In genomic region chr4:158239196-158239595, GRCh38 we compare ENCODE assay signal across 16 cellular contexts. TPM values are rescaled to one million over a fixed set of nuclear protein-coding genes. Genes with fewer than 3 reads are reported as not detected.
A peak's percentile ranks its signal among the peaks of the same experiment; 100 is the strongest.
DNase-seq lines count a peak whose midpoint lies in the region; ATAC-seq and TF ChIP-seq lines count a peak whose summit lies in the region.
"Had no signal": no experiment of that assay in that cellular context is flagged by ENCODE, and none has a peak within 500 bp of the region (broad histone marks: within the 10 kb centered on the region; RNA-seq: fewer than 3 reads in every experiment).

No MANE protein-coding gene starts in this region.

- H3K27ac ChIP-seq in caudate nucleus (ENCODE audit: low read depth, low read length) = peak overlapping the region; percentile 99
- peak overlapping the region; percentile 82 to 100 (median 95) for H3K27ac ChIP-seq in dorsolateral prefrontal cortex
- H3K27ac ChIP-seq in substantia nigra (ENCODE audit: low read depth, low read length, poor library complexity, severe bottlenecking) = peak overlapping the region; percentile 98
- H3K27ac ChIP-seq: BLaER1 had no signal

- in situ Hi-C loops in G401 (cut with HindIII; ENCODE audit: low sequenced_read_pairs) = no loop called here

- no peak for ATAC-seq in HG02938 (IDR thresholded peaks at IDR 0.05; ENCODE audit: unreplicated experiment)
- ATAC-seq: GM12878, HCT116 had no signal

- DNase-seq in G401 (ENCODE audit: low spot score) (peak; percentile 88), caudate nucleus (lab: John Stamatoyannopoulos, UW) (peak in 1 of 61 donors; percentile 71), dorsolateral prefrontal cortex (peak in 1 of 10 donors; percentile 69), substantia nigra (lab: John Stamatoyannopoulos, UW) (peak in 2 of 49 donors; percentile 20 to 21), HuH-7.5 (ENCODE audit: low spot score) (no peak)
- DNase-seq in stimulated activated naive CD4-positive, alpha-beta T cell treated with Interleukin-2 at 50 U/mL for 16 hours (lab: John Stamatoyannopoulos, UW) = no peak
- DNase-seq: 8988T; CD4-positive, alpha-beta memory T cell; DMS79 treated with DMSO at 0.1 percent for 48 hours; GOT3; H7; HFFc6 had no signal

- H3K4me3 ChIP-seq in dorsolateral prefrontal cortex = no peak overlapping the region
- H3K4me3 ChIP-seq: BLaER1, GM12878 had no signal

- H3K27me3 ChIP-seq in dorsolateral prefrontal cortex = no peaks in the 10 kb centered on the region
- H3K27me3 ChIP-seq: BLaER1 had no signal

- intact Hi-C loops in dorsolateral prefrontal cortex (cut with DNase I) = loop anchor here in 1 of 2 donors (5.0 kb wide), 1 partner anchor 47 kb away; no protein-coding TSS in a partner anchor

- TF ChIP-seq CTCF in dorsolateral prefrontal cortex (IDR thresholded peaks at IDR 0.05 in 54 of 56, conservative IDR thresholded peaks at IDR 0.05 in 2 of 56; ENCODE audit: low read depth in 1 of 56, partially characterized antibody in 56 of 56) = no peak

RNA-seq across cellular contexts. Expression of gene TMEM144, which starts 28.9 kb away (rescaled TPM):
- total RNA-seq in G401 (2014; rRNA removed; shearing (Covaris generic)) = 4.1 and 9.8 TPM in 2 replicates
- 1,000 to 10,000 TPM in 1 of 120 experiments, 100 to 1,000 TPM in 99, 10 to 100 TPM in 20; 33.2 to 1,060 (median 211) TPM for total RNA-seq in dorsolateral prefrontal cortex
